ENCODE assay signal across 9 cellular contexts in the genomic region with DNA sequence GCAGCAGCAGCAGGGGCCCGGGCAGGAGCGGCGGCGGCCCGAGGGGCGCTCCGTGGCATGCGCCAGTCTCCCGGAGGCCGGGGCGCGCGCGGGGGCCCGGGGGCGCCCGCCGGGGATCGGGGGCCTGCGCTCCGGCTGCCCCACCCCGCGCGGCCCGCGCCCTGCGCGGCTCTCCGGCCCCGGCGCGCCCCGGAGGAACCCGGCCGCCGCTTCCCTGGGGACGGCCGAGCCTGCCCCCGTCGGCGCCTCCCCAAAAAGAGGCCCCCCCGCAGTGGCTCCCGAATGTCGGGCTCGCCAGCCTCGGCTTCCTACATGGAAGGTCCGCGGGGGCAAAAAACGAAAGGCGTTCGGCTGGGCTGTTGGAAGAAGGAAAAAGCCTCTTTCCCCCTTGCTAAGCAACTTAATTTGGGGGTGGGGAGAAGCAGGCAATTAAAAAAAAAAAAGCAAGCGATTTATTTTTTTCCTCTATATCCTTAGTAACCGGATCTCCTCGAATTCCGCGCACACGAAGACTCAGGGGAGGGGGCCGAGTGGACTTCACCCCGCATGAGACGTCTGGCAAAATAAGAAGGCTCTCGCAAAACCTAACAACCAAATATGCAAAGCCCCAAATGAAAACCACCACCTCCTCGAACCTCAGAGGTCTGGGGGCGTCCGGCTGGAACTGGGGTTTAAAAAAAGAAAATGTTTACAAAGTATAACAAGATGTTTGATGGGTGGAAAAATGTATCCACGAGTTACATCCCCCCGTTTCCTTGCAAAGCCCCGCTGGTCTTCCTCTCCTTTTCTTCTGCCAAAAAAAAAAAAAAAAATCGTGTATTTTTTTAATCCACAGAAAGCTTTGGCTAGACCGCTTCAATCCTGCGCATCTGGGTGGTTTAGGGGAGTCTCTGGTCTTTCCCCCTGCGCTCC. TPM values are rescaled to one million over a fixed set of nuclear protein-coding genes. Genes with fewer than 3 reads are reported as not detected.
DNase-seq lines count a peak whose midpoint lies in the region; ATAC-seq, FAIRE-seq and TF ChIP-seq lines count a peak whose summit lies in the region.
"Had no signal": no experiment of that assay in that cellular context is flagged by ENCODE, and none has a peak within 500 bp of the region (broad histone marks: within the 10 kb centered on the region; RNA-seq: fewer than 3 reads in every experiment).

A gene with protein sequence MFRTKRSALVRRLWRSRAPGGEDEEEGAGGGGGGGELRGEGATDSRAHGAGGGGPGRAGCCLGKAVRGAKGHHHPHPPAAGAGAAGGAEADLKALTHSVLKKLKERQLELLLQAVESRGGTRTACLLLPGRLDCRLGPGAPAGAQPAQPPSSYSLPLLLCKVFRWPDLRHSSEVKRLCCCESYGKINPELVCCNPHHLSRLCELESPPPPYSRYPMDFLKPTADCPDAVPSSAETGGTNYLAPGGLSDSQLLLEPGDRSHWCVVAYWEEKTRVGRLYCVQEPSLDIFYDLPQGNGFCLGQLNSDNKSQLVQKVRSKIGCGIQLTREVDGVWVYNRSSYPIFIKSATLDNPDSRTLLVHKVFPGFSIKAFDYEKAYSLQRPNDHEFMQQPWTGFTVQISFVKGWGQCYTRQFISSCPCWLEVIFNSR (minus strand): TSS at position 430 of the 912 bp plus-strand sequence. CDS start 541 bp downstream, outside the sequence.

- H3K36me3 ChIP-seq in KMS-11 (ENCODE audit: insufficient read depth): peaks cover 3% of the 10 kb centered on the region; the same call in 1 of the 2 replicates
- peaks cover 3 to 16% of the 10 kb centered on the region in 2 donors for H3K36me3 ChIP-seq in ascending aorta
- H3K36me3 ChIP-seq in small intestine (ENCODE audit: control insufficient read depth in 2 of 2, insufficient read depth in 2 of 2, low read length in 2 of 2): peaks cover 0 to 3% of the 10 kb centered on the region in 2 donors

- H4K20me1 ChIP-seq in KMS-11 (ENCODE audit: insufficient read depth): peaks cover 32% of the 10 kb centered on the region

- ATAC-seq in GM18858 (IDR thresholded peaks at IDR 0.05; ENCODE audit: unreplicated experiment) (no peak), GM21360 (IDR thresholded peaks at IDR 0.05; ENCODE audit: unreplicated experiment) (no peak), GM19351 (IDR thresholded peaks at IDR 0.05; ENCODE audit: unreplicated experiment) (no peak)

- no peak within 1 kb of the TSS for H2AFZ ChIP-seq in KMS-11 (ENCODE audit: low read depth)

- H3K27ac ChIP-seq in KMS-11: peak within 1 kb of the TSS; percentile 63
- peak within 1 kb of the TSS; percentile 97 to 99 for H3K27ac ChIP-seq in ascending aorta
- H3K27ac ChIP-seq in small intestine (ENCODE audit: low read depth in 1 of 2, low read length in 1 of 2): peak within 1 kb of the TSS; percentile 96 to 97

- 0 to 1% (median 1%) methylated on average over 45 to 71 of the region's 71 CpGs for WGBS in small intestine, 3 donors

- peak within 1 kb of the TSS; percentile 95 for H3K4me2 ChIP-seq in KMS-11

- no peak within 1 kb of the TSS for H3K4me3 ChIP-seq in KMS-11 (IDR thresholded peaks at IDR 0.05; ENCODE audit: insufficient read depth, low read depth, low read length)
- peak within 1 kb of the TSS; percentile 88 to 94 for H3K4me3 ChIP-seq in ascending aorta
- H3K4me3 ChIP-seq in iPS-18c (ENCODE audit: insufficient read depth, low read depth, low read length): peak within 1 kb of the TSS; percentile 80
- H3K4me3 ChIP-seq in small intestine (ENCODE audit: low read depth in 1 of 2, low read length in 2 of 2): peak within 1 kb of the TSS; percentile 91 to 95

- TF ChIP-seq CTCF in KMS-11 (conservative IDR thresholded peaks at IDR 0.05; ENCODE audit: low read depth, low read length): no peak
- no peak for TF ChIP-seq CTCF in ascending aorta (IDR thresholded peaks at IDR 0.05)

- no peaks in the 10 kb centered on the region for H3K27me3 ChIP-seq in KMS-11 (ENCODE audit: insufficient read depth, low read depth)
- no peaks in the 10 kb centered on the region for H3K27me3 ChIP-seq in ascending aorta
- no peaks in the 10 kb centered on the region for H3K27me3 ChIP-seq in small intestine (ENCODE audit: control insufficient read depth in 2 of 2, insufficient read depth in 2 of 2, low read length in 2 of 2)

- H3K9me3 ChIP-seq in ascending aorta: no peaks in the 10 kb centered on the region
- no peaks in the 10 kb centered on the region for H3K9me3 ChIP-seq in iPS-18c (ENCODE audit: control insufficient read depth, insufficient read depth, low read length)
- no peaks in the 10 kb centered on the region for H3K9me3 ChIP-seq in small intestine (ENCODE audit: control insufficient read depth, low read depth)

- no peak for FAIRE-seq in small intestine (lab: Jason Lieb, UNC)
- FAIRE-seq: TTC549 had no signal

- H3K4me1 ChIP-seq in KMS-11 (ENCODE audit: low read depth, poor library complexity, severe bottlenecking) (peaks cover 34% of the 10 kb centered on the region), ascending aorta (peaks cover 15 to 35% of the 10 kb centered on the region in 2 donors), small intestine (ENCODE audit: control insufficient read depth in 2 of 2, insufficient read depth in 1 of 2, low read depth in 1 of 2, low read length in 1 of 2) (peaks cover 3 to 23% of the 10 kb centered on the region in 2 donors)

- peaks cover 65% of the 10 kb centered on the region for H3K79me2 ChIP-seq in KMS-11 (ENCODE audit: insufficient read depth, low read depth)

- intact Hi-C loops in ascending aorta (cut with DNase I): loop anchor here (2.0 to 10.0 kb wide), 4 partner anchors 92 to 864 kb away; partner anchors contain the start of gene ACAA2

- DNase-seq in D341Med (ENCODE audit: low spot score): peak; percentile 65
- DNase-seq in ascending aorta (ENCODE audit: low spot score in 2 of 2): no peak
- DNase-seq in small intestine: no peak

- H3K9ac ChIP-seq in KMS-11: peak within 1 kb of the TSS; percentile 66

RNA-seq across cellular contexts. Expression of the gene that starts here (rescaled TPM):
- 76.5 TPM for total RNA-seq in ascending aorta
- polyA plus RNA-seq in small intestine: 10 to 100 TPM; 17.2 to 24.0 (median 18.3) TPM
